In genomic region chr15:81211376-81211775, GRCh38 we compare ENCODE assay signal across 17 cellular contexts. TPM values are rescaled to one million over a fixed set of nuclear protein-coding genes. Genes with fewer than 3 reads are reported as not detected.
DNase-seq lines count a peak whose midpoint lies in the region; ATAC-seq and TF ChIP-seq lines count a peak whose summit lies in the region.
"Had no signal": no experiment of that assay in that cellular context is flagged by ENCODE, and none has a peak within 500 bp of the region (broad histone marks: within the 10 kb centered on the region; RNA-seq: fewer than 3 reads in every experiment).

No MANE protein-coding gene starts in this region.

- H3K4me3 Mint-ChIP-seq in endodermal cell: no peak overlapping the region
- H3K4me3 Mint-ChIP-seq: CD8-positive, alpha-beta memory T cell; GM23338 had no signal

- H3K9me3 ChIP-seq in right atrium auricular region (peaks cover 0 to 33% of the 10 kb centered on the region in 2 donors), gastrocnemius medialis (no peaks in the 10 kb centered on the region), endodermal cell (ENCODE audit: control insufficient read depth, low read length) (peaks cover 13% of the 10 kb centered on the region)
- H3K9me3 ChIP-seq: Caco-2 had no signal

- no peak overlapping the region for H3K4me3 ChIP-seq in right atrium auricular region
- no peak overlapping the region for H3K4me3 ChIP-seq in gastrocnemius medialis
- H3K4me3 ChIP-seq in endodermal cell (ENCODE audit: low read length): no peak overlapping the region
- H3K4me3 ChIP-seq: BLaER1, GM23338 had no signal

- TF ChIP-seq CTCF in right atrium auricular region (IDR thresholded peaks at IDR 0.05) (no peak), gastrocnemius medialis (IDR thresholded peaks at IDR 0.05 in 4 of 5, conservative IDR thresholded peaks at IDR 0.05 in 1 of 5) (no peak), endodermal cell (conservative IDR thresholded peaks at IDR 0.05) (no peak)

- ATAC-seq in Right ventricle myocardium superior (ENCODE audit: poor library complexity) (peak; percentile 69), left cardiac atrium (peak; percentile 38 to 53), gastrocnemius medialis (peak; percentile 36 to 56), GM21515 (IDR thresholded peaks at IDR 0.05; ENCODE audit: unreplicated experiment) (no peak), GM18519 (IDR thresholded peaks at IDR 0.05; ENCODE audit: low FRiP score, unreplicated experiment) (no peak)
- ATAC-seq: GM23338 had no signal

- H3K36me3 Mint-ChIP-seq in endodermal cell (ENCODE audit: low read depth): no peaks in the 10 kb centered on the region

- no peak overlapping the region for H3K27ac Mint-ChIP-seq in endodermal cell
- H3K27ac Mint-ChIP-seq: CD8-positive, alpha-beta memory T cell; GM23338 had no signal

- H3K27me3 ChIP-seq in right atrium auricular region (no peaks in the 10 kb centered on the region), gastrocnemius medialis (no peaks in the 10 kb centered on the region), endodermal cell (ENCODE audit: control insufficient read depth, insufficient read depth, low read length, poor library complexity, severe bottlenecking) (no peaks in the 10 kb centered on the region)
- H3K27me3 ChIP-seq: BLaER1 had no signal

- DNase-seq in Right ventricle myocardium superior (peak; percentile 42), right atrium auricular region (ENCODE audit: low spot score) (no peak), left cardiac atrium (no peak), gastrocnemius medialis (peak in 1 of 2 donors; percentile 52), endodermal cell (no peak)
- DNase-seq: 8988T; AML-193; Caco-2; CD8-positive, alpha-beta memory T cell; DND-41; GF-D8; H7 had no signal

- peaks cover 12% of the 10 kb centered on the region for H3K27me3 Mint-ChIP-seq in endodermal cell (ENCODE audit: insufficient read depth)

- H3K36me3 ChIP-seq in right atrium auricular region (no peaks in the 10 kb centered on the region), gastrocnemius medialis (no peaks in the 10 kb centered on the region), endodermal cell (ENCODE audit: control insufficient read depth, insufficient read depth, low read length) (no peaks in the 10 kb centered on the region)
- H3K36me3 ChIP-seq: BLaER1 had no signal

- intact Hi-C loops in Right ventricle myocardium superior (cut with DNase I): no loop called here
- intact Hi-C loops in left cardiac atrium (cut with DNase I): no loop called here
- intact Hi-C loops in gastrocnemius medialis (cut with DNase I; ENCODE audit: low total_unique reads): no loop called here

- H3K9ac ChIP-seq in endodermal cell (ENCODE audit: extremely low read depth, low read length, poor library complexity, severe bottlenecking): no peak overlapping the region
- H3K9ac ChIP-seq: BLaER1 had no signal

- peaks cover 16% of the 10 kb centered on the region for H3K9me3 Mint-ChIP-seq in endodermal cell

- TF ChIP-seq POLR2A in gastrocnemius medialis (IDR thresholded peaks at IDR 0.05): no peak

- peaks cover 0 to 4% of the 10 kb centered on the region in 2 donors for H3K4me1 ChIP-seq in right atrium auricular region
- H3K4me1 ChIP-seq in gastrocnemius medialis: no peaks in the 10 kb centered on the region
- H3K4me1 ChIP-seq in endodermal cell (ENCODE audit: control insufficient read depth, insufficient read depth, low read length): no peaks in the 10 kb centered on the region
- H3K4me1 ChIP-seq: BLaER1, Caco-2 had no signal

- no peaks in the 10 kb centered on the region for H3K4me1 Mint-ChIP-seq in endodermal cell
- H3K4me1 Mint-ChIP-seq: CD8-positive, alpha-beta memory T cell had no signal

- H3K27ac ChIP-seq in right atrium auricular region: peak overlapping the region in 1 of 2 donors; percentile 25
- peak overlapping the region in 1 of 4 donors; percentile 24 for H3K27ac ChIP-seq in gastrocnemius medialis
- H3K27ac ChIP-seq in endodermal cell (ENCODE audit: low read depth, low read length): no peak overlapping the region
- H3K27ac ChIP-seq: BLaER1 had no signal

- 69 to 85% methylated on average over 3 to 4 of the region's 4 CpGs for WGBS in endodermal cell (ENCODE audit: insufficient coverage in 1 of 2, insufficient read length in 1 of 2), 2 experiments

- in situ Hi-C loops in gastrocnemius medialis (cut with MboI; ENCODE audit: low sequenced_read_pairs in 4 of 4): no loop called here

RNA-seq across cellular contexts. Expression of gene IL16, which starts 14.7 kb away (rescaled TPM):
- total RNA-seq in Right ventricle myocardium superior (2.7 TPM), right atrium auricular region (10 to 100 TPM in 1 of 2 donors, 1 to 10 TPM in 1; 3.9 to 12.1 TPM), left cardiac atrium (10 to 100 TPM in 1 of 2 donors, 1 to 10 TPM in 1; 4.7 to 10.1 TPM), gastrocnemius medialis (1 to 10 TPM; 3.3 to 4.5 (median 4.3) TPM), endodermal cell (under 1 TPM; 0.13 to 0.24 TPM)
- polyA plus RNA-seq in endodermal cell (2013, experiment 1 of 2): 0.46 TPM
- polyA plus RNA-seq in endodermal cell (2013, experiment 2 of 2): 0.25 TPM
- total RNA-seq: Caco-2, GM23338, H7, HT-29 had no signal

Comparison
In these comparisons a context has a peak if more than half of its experiments do, and no peak if none do; other contexts are left out.
1. ATAC-seq: peak in Right ventricle myocardium superior (single experiment), left cardiac atrium (2 of 2) and gastrocnemius medialis (2 of 2); none in GM21515 (single experiment) and GM18519 (single experiment).